26 cellular contexts compared by ENCODE assay signal in genomic region chr7:152329469-152329868, GRCh38.
"Had no signal": no experiment of that assay in that cellular context is flagged by ENCODE, and none has a peak within 500 bp of the region (broad histone marks: within the 10 kb centered on the region; RNA-seq: fewer than 3 reads in every experiment).

No MANE protein-coding gene starts in this region.

- H3K4me1 Mint-ChIP-seq: nephron, neural progenitor cell had no signal

- FAIRE-seq: endometrium had no signal

- H3K4me3 ChIP-seq: coronary artery, esophagus squamous epithelium, lower lobe of right lung, neural progenitor cell, prostate gland, right atrium auricular region, sigmoid colon, suprapubic skin, transverse colon, upper lobe of right lung, uterus had no signal

- DNase-seq: dermis blood vessel endothelial cell; effector memory CD4-positive, alpha-beta T cell; erythroblast; esophagus squamous epithelium; foreskin melanocyte; glutamatergic neuron; hypothalamus; immature natural killer cell; islet precursor cell; left ventricle myocardium superior; lower lobe of right lung; sigmoid colon; stimulated activated CD4-positive, alpha-beta T cell treated with anti-CD3 and anti-CD28 coated beads, Interleukin-2, amount 100 ng/mL, for 24 hours; stimulated activated CD4-positive, alpha-beta T cell treated with anti-CD3 and anti-CD28 coated beads, Interleukin-4, amount 100 ng/mL, for 24 hours; stimulated activated naive CD4-positive, alpha-beta T cell; stimulated activated naive CD8-positive, alpha-beta T cell treated with anti-CD3 and anti-CD28 coated beads, Interleukin-15, amount 100 ng/mL, for 72 hours; transverse colon; upper lobe of right lung; uterus had no signal

- H2AFZ ChIP-seq: neural progenitor cell had no signal

- H3K9me3 Mint-ChIP-seq: immature natural killer cell; nephron; neural progenitor cell; stimulated activated naive CD8-positive, alpha-beta T cell treated with anti-CD3 and anti-CD28 coated beads, Interleukin-15, amount 100 ng/mL, for 72 hours had no signal

- H3K27me3 ChIP-seq: esophagus squamous epithelium, neural progenitor cell, right atrium auricular region, sigmoid colon, suprapubic skin, transverse colon, upper lobe of right lung, uterus had no signal

- H3K4me3 Mint-ChIP-seq: immature natural killer cell; nephron; neural progenitor cell; stimulated activated naive CD8-positive, alpha-beta T cell treated with anti-CD3 and anti-CD28 coated beads, Interleukin-15, amount 100 ng/mL, for 72 hours had no signal

- H3K9ac ChIP-seq: neural progenitor cell had no signal

- H3K36me3 ChIP-seq: prostate gland, right atrium auricular region, uterus had no signal

- ATAC-seq: left ventricle myocardium superior; lower lobe of right lung; stimulated activated naive CD8-positive, alpha-beta T cell treated with anti-CD3 and anti-CD28 coated beads, Interleukin-15, amount 100 ng/mL, for 72 hours; upper lobe of right lung had no signal

- H3K4me1 ChIP-seq: neural progenitor cell, prostate gland, right atrium auricular region, suprapubic skin, transverse colon, uterus had no signal

- H3K27ac ChIP-seq: coronary artery, esophagus squamous epithelium, lower lobe of right lung, neural progenitor cell, prostate gland, right atrium auricular region, sigmoid colon, suprapubic skin, transverse colon, upper lobe of right lung, uterus had no signal

- H3K9me3 ChIP-seq: esophagus squamous epithelium, lower lobe of right lung, prostate gland, right atrium auricular region, sigmoid colon, suprapubic skin, transverse colon, upper lobe of right lung, uterus had no signal

- H3K4me2 ChIP-seq: neural progenitor cell had no signal

- H3K27ac Mint-ChIP-seq: nephron, neural progenitor cell had no signal

- H3K27me3 Mint-ChIP-seq: stimulated activated naive CD8-positive, alpha-beta T cell treated with anti-CD3 and anti-CD28 coated beads, Interleukin-15, amount 100 ng/mL, for 72 hours had no signal
